8 cellular contexts compared by ENCODE assay signal in the genomic region with DNA sequence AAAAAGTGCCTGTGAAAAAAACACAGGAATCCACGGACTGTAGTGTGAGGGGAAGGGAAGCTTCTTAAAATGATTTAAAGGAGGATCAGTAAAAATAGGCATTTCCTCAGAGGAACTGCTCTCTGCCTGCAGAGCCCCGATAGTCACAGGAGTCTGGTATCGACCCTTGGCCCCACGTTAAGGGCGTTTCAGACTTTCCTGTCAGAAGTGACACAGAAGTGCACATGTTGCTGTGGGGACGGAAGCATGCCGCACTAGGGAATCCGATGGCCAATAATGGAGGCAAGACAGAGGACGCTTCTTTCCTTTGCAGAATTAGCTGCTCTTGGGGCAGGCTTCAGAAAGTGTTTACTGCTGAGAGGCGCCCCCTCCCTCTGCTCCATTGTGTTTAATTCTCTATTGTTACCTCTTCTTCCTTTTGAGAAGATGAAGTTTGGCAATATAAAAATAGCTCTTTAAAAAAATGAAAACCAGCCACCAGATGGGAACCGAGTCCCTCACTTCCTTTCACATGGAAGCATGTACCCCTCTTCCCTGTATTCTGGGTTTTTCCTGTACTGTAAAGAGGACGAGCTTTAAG.
DNase-seq lines count a peak whose midpoint lies in the region; ATAC-seq and TF ChIP-seq lines count a peak whose summit lies in the region.

No MANE protein-coding gene starts in this region.

- in situ Hi-C loops in KBM-7 (cut with MboI; ENCODE audit: low pct_unique_long_range_greater_than_20kb, low sequenced_read_pairs), result no loop called here

- 44 to 48% (median 45%) methylated on average over 12 of the region's 12 CpGs for WGBS in psoas muscle, 3 donors

- no peaks in the 10 kb centered on the region for H3K36me3 ChIP-seq in psoas muscle (ENCODE audit: insufficient read depth in 1 of 2, low read depth in 1 of 2)

- no peaks in the 10 kb centered on the region for H3K9me3 ChIP-seq in psoas muscle

- H3K4me3 ChIP-seq in dorsolateral prefrontal cortex (peak overlapping the region in 7 of 59 donors; percentile 3 to 30 (median 16)), psoas muscle (no peak overlapping the region)

- peak overlapping the region in 48 of 59 donors; percentile 7 to 80 (median 56) for H3K27ac ChIP-seq in dorsolateral prefrontal cortex
- peak overlapping the region; percentile 7 for H3K27ac ChIP-seq in psoas muscle

- no peaks in the 10 kb centered on the region for H3K27me3 ChIP-seq in dorsolateral prefrontal cortex
- no peaks in the 10 kb centered on the region for H3K27me3 ChIP-seq in psoas muscle (ENCODE audit: insufficient read depth in 3 of 3, low read length in 2 of 3)

- DNase-seq in GDM1 (lab: John Stamatoyannopoulos, UW) (peak; percentile 86), KBM-7 (peak; percentile 44), dorsolateral prefrontal cortex (no peak), psoas muscle (no peak), mesenteric fat pad (ENCODE audit: low spot score) (no peak)
- DNase-seq in activated CD4-positive, CD25-positive, alpha-beta regulatory T cell (lab: John Stamatoyannopoulos, UW), result no peak

- ATAC-seq in psoas muscle, result no peak
- no peak for ATAC-seq in HG03025 (IDR thresholded peaks at IDR 0.05; ENCODE audit: low FRiP score, unreplicated experiment)
- ATAC-seq in HG03442 (IDR thresholded peaks at IDR 0.05; ENCODE audit: unreplicated experiment), result no peak

- TF ChIP-seq CTCF in dorsolateral prefrontal cortex (IDR thresholded peaks at IDR 0.05 in 54 of 56, conservative IDR thresholded peaks at IDR 0.05 in 2 of 56; ENCODE audit: low read depth in 1 of 56, partially characterized antibody in 56 of 56), result no peak
- TF ChIP-seq CTCF in psoas muscle (IDR thresholded peaks at IDR 0.05), result no peak

- H3K4me1 ChIP-seq in psoas muscle, result peaks cover 65% of the 10 kb centered on the region

- intact Hi-C loops in dorsolateral prefrontal cortex (cut with DNase I), result no loop called here
- intact Hi-C loops in psoas muscle (cut with DNase I), result no loop called here

Comparison
In these comparisons a context has a peak if more than half of its experiments do, and no peak if none do; other contexts are left out.
1. DNase-seq: peak in GDM1 (single experiment) and KBM-7 (single experiment); none in dorsolateral prefrontal cortex (0 of 10), psoas muscle (0 of 2), mesenteric fat pad (single experiment) and activated CD4-positive, CD25-positive, alpha-beta regulatory T cell (0 of 4).